Comparison of ENCODE assay signal across 8 cellular contexts in genomic region chr3:122415762-122416654, GRCh38. TPM values are rescaled to one million over a fixed set of nuclear protein-coding genes. Genes with fewer than 3 reads are reported as not detected.
DNase-seq lines count a peak whose midpoint lies in the region; ATAC-seq and TF ChIP-seq lines count a peak whose summit lies in the region.

Gene WDR5B (minus strand): TSS chr3:122416062. CDS start chr3:122415528, 534 bp downstream.

- peak within 1 kb of the TSS; percentile 87 for H3K27ac ChIP-seq in effector memory CD4-positive, alpha-beta T cell (ENCODE audit: insufficient read depth, low read length, poor library complexity, severe bottlenecking)
- peak within 1 kb of the TSS; percentile 91 for H3K27ac ChIP-seq in mesenchymal stem cell (ENCODE audit: low read length, poor library complexity, severe bottlenecking)

- ATAC-seq in GM19372 (IDR thresholded peaks at IDR 0.05; ENCODE audit: low read depth, unreplicated experiment) (peak; percentile 82), HG03558 (IDR thresholded peaks at IDR 0.05; ENCODE audit: extremely low read depth, unreplicated experiment) (peak; percentile 65)

- no peaks in the 10 kb centered on the region for H3K36me3 ChIP-seq in effector memory CD4-positive, alpha-beta T cell (ENCODE audit: control insufficient read depth, insufficient read depth, low read length)
- peaks cover 3 to 27% of the 10 kb centered on the region in 2 experiments for H3K36me3 ChIP-seq in mesenchymal stem cell (ENCODE audit: control insufficient read depth in 1 of 2, insufficient read depth in 2 of 2, low read depth in 1 of 2, low read length in 2 of 2)

- H3K79me1 ChIP-seq in mesenchymal stem cell (replicated peaks; ENCODE audit: low read length, poor library complexity, severe bottlenecking) = peaks cover 19% of the 10 kb centered on the region

- H2BK5ac ChIP-seq in mesenchymal stem cell (ENCODE audit: low read depth, low read length, poor library complexity, severe bottlenecking) = peak within 1 kb of the TSS; percentile 83

- WGBS in mesenchymal stem cell = under 1% methylated on average over 48 of the region's 48 CpGs

- peak within 1 kb of the TSS; percentile 62 for H2AK5ac ChIP-seq in mesenchymal stem cell (ENCODE audit: low read length, severe bottlenecking)

- DNase-seq in AG09319 (ENCODE audit: extremely low read depth, low read depth) (peak; percentile 93), mesenchymal stem cell (peak; percentile 98), NCI-H1417 treated with DMSO at 0.1 percent for 48 hours (lab: John Stamatoyannopoulos, UW) (no peak)
- peak; percentile 99 for DNase-seq in activated CD4-positive, alpha-beta T cell treated with anti-CD3 and anti-CD28 coated beads, Interleukin-2, amount 50 U/mL, for 1 hour
- peak; percentile 97 to 98 (median 98) for DNase-seq in effector memory CD4-positive, alpha-beta T cell
- peak; percentile 97 for DNase-seq in stimulated activated CD8-positive, alpha-beta memory T cell treated with anti-CD3 and anti-CD28 coated beads, Interleukin-15, amount 100 ng/mL, for 24 hours (ENCODE audit: low read depth)

- peak; percentile 2; the same call in 1 of the 2 replicates for TF ChIP-seq CTCF in AG09319 (IDR thresholded peaks at IDR 0.05; ENCODE audit: low read depth, low read length)

- peak within 1 kb of the TSS in 1 of 2 experiments; percentile 4 for H2BK12ac ChIP-seq in mesenchymal stem cell (ENCODE audit: low read length in 2 of 2)

- H3K4ac ChIP-seq in mesenchymal stem cell (ENCODE audit: low read depth in 1 of 2, low read length in 2 of 2) = peak within 1 kb of the TSS; percentile 89 to 91

- H2BK15ac ChIP-seq in mesenchymal stem cell (ENCODE audit: low read depth, poor library complexity, severe bottlenecking) = peak within 1 kb of the TSS; percentile 77

- peak within 1 kb of the TSS; percentile 57 for H3K4me3 ChIP-seq in effector memory CD4-positive, alpha-beta T cell (ENCODE audit: insufficient read depth, low read depth, low read length, poor library complexity, severe bottlenecking)
- peak within 1 kb of the TSS; percentile 79 to 96 for H3K4me3 ChIP-seq in mesenchymal stem cell (ENCODE audit: insufficient read depth in 1 of 2, low read depth in 1 of 2, low read length in 2 of 2)

- H3K27me3 ChIP-seq in effector memory CD4-positive, alpha-beta T cell (replicated peaks; ENCODE audit: control insufficient read depth, insufficient read depth, low read length, poor library complexity, severe bottlenecking) = no peaks in the 10 kb centered on the region
- H3K27me3 ChIP-seq in mesenchymal stem cell (ENCODE audit: control insufficient read depth in 1 of 2, insufficient read depth in 1 of 2, low read length in 2 of 2) = no peaks in the 10 kb centered on the region

- H3K9ac ChIP-seq in mesenchymal stem cell (ENCODE audit: low read length) = peak within 1 kb of the TSS; percentile 99

- peak within 1 kb of the TSS; percentile 78 for H2AFZ ChIP-seq in mesenchymal stem cell (ENCODE audit: low read depth, low read length)

- peak within 1 kb of the TSS in 1 of 2 experiments; percentile 30 for H3K14ac ChIP-seq in mesenchymal stem cell (ENCODE audit: low read length in 2 of 2)

- peak within 1 kb of the TSS; percentile 75 to 96 for H3K18ac ChIP-seq in mesenchymal stem cell (ENCODE audit: low read depth in 1 of 2, low read length in 2 of 2)

- H3K23ac ChIP-seq in mesenchymal stem cell (ENCODE audit: low read length in 2 of 2) = no peak within 1 kb of the TSS

- H3K4me1 ChIP-seq in effector memory CD4-positive, alpha-beta T cell (ENCODE audit: control insufficient read depth, insufficient read depth, low read length, poor library complexity, severe bottlenecking) = peaks cover 13% of the 10 kb centered on the region
- H3K4me1 ChIP-seq in mesenchymal stem cell (ENCODE audit: control insufficient read depth, insufficient read depth, low read depth, low read length) = peaks cover 4% of the 10 kb centered on the region

- peak within 1 kb of the TSS; percentile 89 for H3K4me2 ChIP-seq in mesenchymal stem cell (ENCODE audit: low read length, poor library complexity, severe bottlenecking)

- peak within 1 kb of the TSS; percentile 34 for H2BK120ac ChIP-seq in mesenchymal stem cell (ENCODE audit: low read depth, low read length)

- peak within 1 kb of the TSS; percentile 90 for H4K91ac ChIP-seq in mesenchymal stem cell (ENCODE audit: low read length)

- H3K9me3 ChIP-seq in effector memory CD4-positive, alpha-beta T cell (ENCODE audit: control insufficient read depth, low read length) = no peaks in the 10 kb centered on the region
- H3K9me3 ChIP-seq in mesenchymal stem cell (ENCODE audit: control insufficient read depth, low read length) = no peaks in the 10 kb centered on the region

- peak within 1 kb of the TSS; percentile 96 for H4K8ac ChIP-seq in mesenchymal stem cell (ENCODE audit: low read length)

RNA-seq across cellular contexts. Expression of gene WDR5B, which starts in this region (rescaled TPM):
- 3.5 TPM for polyA plus RNA-seq in mesenchymal stem cell (2013, experiment 1 of 2)
- 3.3 TPM for polyA plus RNA-seq in mesenchymal stem cell (2013, experiment 2 of 2)
